ENCODE assay signal across 9 cellular contexts in genomic region chr1:8343464-8344001, GRCh38. TPM values are rescaled to one million over a fixed set of nuclear protein-coding genes. Genes with fewer than 3 reads are reported as not detected.
DNase-seq lines count a peak whose midpoint lies in the region; ATAC-seq and TF ChIP-seq lines count a peak whose summit lies in the region.
"Had no signal": no experiment of that assay in that cellular context is flagged by ENCODE, and none has a peak within 500 bp of the region (broad histone marks: within the 10 kb centered on the region; RNA-seq: fewer than 3 reads in every experiment).

No MANE protein-coding gene starts in this region.

- H3K36me3 ChIP-seq in left lung, result no peaks in the 10 kb centered on the region
- H3K36me3 ChIP-seq in thoracic aorta, result no peaks in the 10 kb centered on the region

- CTCF ChIA-PET in activated CD4-positive, alpha-beta memory T cell treated with anti-CD3 and anti-CD28 coated beads, Interleukin-2, amount 10 ng/mL, durations not matched to agents 7 days and 5 days (lab: Charles Lee), result interaction anchor here (1.1 kb wide), 1 partner anchor 329 kb away, joined by 4 read pairs; no protein-coding TSS in a partner anchor

- DNase-seq in HS-5 (ENCODE audit: low read depth), result peak; percentile 89
- peak; percentile 96 to 97 for DNase-seq in cardiac fibroblast (ENCODE audit: low read depth in 2 of 2)
- peak; percentile 58 to 85 for DNase-seq in left lung
- peak; percentile 64 for DNase-seq in thoracic aorta (ENCODE audit: low spot score)
- DNase-seq in NOMO-1 (lab: John Stamatoyannopoulos, UW; ENCODE audit: unreplicated experiment in 2 of 2), result no peak
- no peak for DNase-seq in NCI-H146 (lab: John Stamatoyannopoulos, UW)
- no peak for DNase-seq in activated CD4-positive, alpha-beta memory T cell treated with anti-CD3 and anti-CD28 coated beads, Interleukin-2, amount 10 ng/mL, durations not matched to agents 7 days and 5 days
- DNase-seq: NCI-H1092 had no signal

- H3K4me3 Mint-ChIP-seq in activated CD4-positive, alpha-beta memory T cell treated with anti-CD3 and anti-CD28 coated beads, Interleukin-2, amount 10 ng/mL, durations not matched to agents 7 days and 5 days, result no peak overlapping the region

- H3K36me3 Mint-ChIP-seq in activated CD4-positive, alpha-beta memory T cell treated with anti-CD3 and anti-CD28 coated beads, Interleukin-2, amount 10 ng/mL, durations not matched to agents 7 days and 5 days (ENCODE audit: low read depth), result no peaks in the 10 kb centered on the region

- H3K9me3 Mint-ChIP-seq in activated CD4-positive, alpha-beta memory T cell treated with anti-CD3 and anti-CD28 coated beads, Interleukin-2, amount 10 ng/mL, durations not matched to agents 7 days and 5 days, result no peaks in the 10 kb centered on the region

- TF ChIP-seq CTCF in cardiac fibroblast (IDR thresholded peaks at IDR 0.05; ENCODE audit: low read depth, low read length) (no peak), left lung (IDR thresholded peaks at IDR 0.05) (no peak), thoracic aorta (IDR thresholded peaks at IDR 0.05) (no peak)

- H3K4me1 ChIP-seq in left lung (peaks cover 0 to 16% of the 10 kb centered on the region in 2 donors), thoracic aorta (ENCODE audit: control insufficient read depth in 1 of 2, low read depth in 2 of 2) (peaks cover 13 to 29% of the 10 kb centered on the region in 2 donors)

- H3K27me3 ChIP-seq in left lung, result no peaks in the 10 kb centered on the region
- no peaks in the 10 kb centered on the region for H3K27me3 ChIP-seq in thoracic aorta (replicated peaks; ENCODE audit: insufficient read depth)

- ATAC-seq in left lung (peak; percentile 79), thoracic aorta (ENCODE audit: insufficient number of reproducible peaks, low FRiP score, low read depth) (peak; percentile 84), HG02763 (IDR thresholded peaks at IDR 0.05; ENCODE audit: unreplicated experiment) (no peak)

- no peaks in the 10 kb centered on the region for H3K4me1 Mint-ChIP-seq in activated CD4-positive, alpha-beta memory T cell treated with anti-CD3 and anti-CD28 coated beads, Interleukin-2, amount 10 ng/mL, durations not matched to agents 7 days and 5 days

- H3K4me3 ChIP-seq in cardiac fibroblast (replicated peaks in 1 of 2; ENCODE audit: low read depth in 2 of 2, low read length in 2 of 2) (peak overlapping the region; percentile 17 to 34), left lung (no peak overlapping the region), thoracic aorta (peak overlapping the region; percentile 48)

- H3K9me3 ChIP-seq in left lung, result no peaks in the 10 kb centered on the region
- no peaks in the 10 kb centered on the region for H3K9me3 ChIP-seq in thoracic aorta

- H3K27me3 Mint-ChIP-seq in activated CD4-positive, alpha-beta memory T cell treated with anti-CD3 and anti-CD28 coated beads, Interleukin-2, amount 10 ng/mL, durations not matched to agents 7 days and 5 days, result no peaks in the 10 kb centered on the region

- POLR2A ChIA-PET in activated CD4-positive, alpha-beta memory T cell treated with anti-CD3 and anti-CD28 coated beads, Interleukin-2, amount 10 ng/mL, durations not matched to agents 7 days and 5 days (lab: Charles Lee), result no interaction called here

- H3K27ac ChIP-seq in left lung, result peak overlapping the region in 1 of 2 donors; percentile 42
- peak overlapping the region; percentile 94 to 95 for H3K27ac ChIP-seq in thoracic aorta

- intact Hi-C loops in left lung (cut with DNase I), result no loop called here

- no peak overlapping the region for H3K27ac Mint-ChIP-seq in activated CD4-positive, alpha-beta memory T cell treated with anti-CD3 and anti-CD28 coated beads, Interleukin-2, amount 10 ng/mL, durations not matched to agents 7 days and 5 days

RNA-seq across cellular contexts. Expression of gene SLC45A1, which starts 25.6 kb away (rescaled TPM):
- total RNA-seq in left lung, result 1 to 10 TPM; 1.4 TPM
- total RNA-seq in thoracic aorta, result 1 to 10 TPM; 4.4 to 6.0 TPM
- under 1 TPM; 0.25 to 0.30 TPM for total RNA-seq in activated CD4-positive, alpha-beta memory T cell treated with anti-CD3 and anti-CD28 coated beads, Interleukin-2, amount 10 ng/mL, durations not matched to agents 7 days and 5 days

Comparison
In these comparisons a context has a peak if more than half of its experiments do, and no peak if none do; other contexts are left out.
1. DNase-seq: peak in HS-5 (single experiment), cardiac fibroblast (2 of 2), left lung (2 of 2) and thoracic aorta (single experiment); none in NOMO-1 (0 of 2), NCI-H146 (single experiment) and activated CD4-positive, alpha-beta memory T cell treated with anti-CD3 and anti-CD28 coated beads, Interleukin-2, amount 10 ng/mL, durations not matched to agents 7 days and 5 days (single experiment).
2. H3K4me3 ChIP-seq: peak in cardiac fibroblast (2 of 2) and thoracic aorta (single experiment); none in left lung (0 of 2).